ENCODE assay signal across 34 cellular contexts in genomic region chr10:12559578-12560178, GRCh38.
A peak's percentile ranks its signal among the peaks of the same experiment; 100 is the strongest.
DNase-seq lines count a peak whose midpoint lies in the region; ATAC-seq and TF ChIP-seq lines count a peak whose summit lies in the region.
"Had no signal": no experiment of that assay in that cellular context is flagged by ENCODE, and none has a peak within 500 bp of the region (broad histone marks: within the 10 kb centered on the region; RNA-seq: fewer than 3 reads in every experiment).

No MANE protein-coding gene starts in this region.

- no peak overlapping the region for H3K4me3 ChIP-seq in upper lobe of left lung
- H3K4me3 ChIP-seq: cardiac muscle cell, GM23248, heart left ventricle, prostate gland, tibial nerve had no signal

- no peaks in the 10 kb centered on the region for H3K36me3 ChIP-seq in upper lobe of left lung
- H3K36me3 ChIP-seq: cardiac muscle cell, prostate gland had no signal

- DNase-seq in DMS153 (lab: John Stamatoyannopoulos, UW) (peak; percentile 18), DMS153 treated with DMSO at 0.1 percent for 48 hours (lab: John Stamatoyannopoulos, UW; ENCODE audit: unreplicated experiment) (no peak), NCI-H510A treated with DMSO at 0.1 percent for 48 hours (lab: John Stamatoyannopoulos, UW) (peak; percentile 40), iPS-NIHi7 (ENCODE audit: extremely low spot score) (peak; percentile 31), upper lobe of left lung (peak in 1 of 2 donors; percentile 33), amygdala (lab: John Stamatoyannopoulos, UW) (no peak), cerebellar cortex (ENCODE audit: low spot score) (no peak)
- no peak for DNase-seq in activated naive CD8-positive, alpha-beta T cell treated with anti-CD3 and anti-CD28 coated beads for 36 hours
- DNase-seq: activated CD4-positive, alpha-beta T cell treated with anti-CD3 and anti-CD28 coated beads for 4 hours; activated CD8-positive, alpha-beta memory T cell treated with anti-CD3 and anti-CD28 coated beads for 24 hours; activated T-cell treated with anti-CD3 and anti-CD28 coated beads for 4 hours; aorta; C1 segment of cervical spinal cord; COR-L47; cortex of kidney; GM23248; heart left ventricle; kidney; midbrain; naive thymus-derived CD4-positive, alpha-beta T cell; NCI-H1694; Right ventricle myocardium superior; stimulated activated CD4-positive, alpha-beta T cell treated with anti-CD3 and anti-CD28 coated beads, Interleukin-4, amount 100 ng/mL, for 1 hour had no signal

- H3K4me1 ChIP-seq in upper lobe of left lung, result no peaks in the 10 kb centered on the region
- H3K4me1 ChIP-seq: heart left ventricle, prostate gland, tibial nerve had no signal

- no peak overlapping the region for H3K27ac ChIP-seq in upper lobe of left lung
- H3K27ac ChIP-seq: 22Rv1, cardiac muscle cell, GM23248, heart left ventricle, prostate gland, tibial nerve had no signal

- H3K36me3 Mint-ChIP-seq in activated naive CD8-positive, alpha-beta T cell treated with anti-CD3 and anti-CD28 coated beads for 36 hours, result no peaks in the 10 kb centered on the region

- no peak for TF ChIP-seq POLR2A in upper lobe of left lung (IDR thresholded peaks at IDR 0.05)

- H3K4me3 Mint-ChIP-seq in activated naive CD8-positive, alpha-beta T cell treated with anti-CD3 and anti-CD28 coated beads for 36 hours, result no peak overlapping the region
- H3K4me3 Mint-ChIP-seq: activated naive CD8-positive, alpha-beta T cell; IgD-negative memory B cell; T-helper 2 cell treated with Interferon-gamma antibody and Interleukin-4, amounts not matched to agents 5 μg/mL and 100 μg/mL, for 36 hours had no signal

- no peaks in the 10 kb centered on the region for H3K9me3 ChIP-seq in upper lobe of left lung
- H3K9me3 ChIP-seq: heart left ventricle, prostate gland, tibial nerve had no signal

- TF ChIP-seq EP300 in upper lobe of left lung (IDR thresholded peaks at IDR 0.05), result no peak

- no peaks in the 10 kb centered on the region for H3K27me3 Mint-ChIP-seq in activated naive CD8-positive, alpha-beta T cell treated with anti-CD3 and anti-CD28 coated beads for 36 hours
- H3K27me3 Mint-ChIP-seq: activated naive CD8-positive, alpha-beta T cell; IgD-negative memory B cell; naive thymus-derived CD4-positive, alpha-beta T cell had no signal

- ATAC-seq in upper lobe of left lung (ENCODE audit: low FRiP score in 2 of 2), result peak; percentile 27 to 68
- ATAC-seq: esophagus mucosa; heart left ventricle; naive thymus-derived CD4-positive, alpha-beta T cell; Panc1; sciatic nerve had no signal

- 67 to 75% methylated on average over 11 of the region's 11 CpGs for WGBS in upper lobe of left lung, 2 donors

- H3K27ac Mint-ChIP-seq in activated naive CD8-positive, alpha-beta T cell treated with anti-CD3 and anti-CD28 coated beads for 36 hours, result no peak overlapping the region
- H3K27ac Mint-ChIP-seq: activated naive CD8-positive, alpha-beta T cell; activated T-helper 2 cell treated with anti-CD3 and anti-CD28 coated beads, Interferon-gamma antibody, Interleukin-2, Interleukin-4, amounts not matched to agents 10 μg/mL and 5 μg/mL and 100 μg/mL, durations not matched to agents 14 hours and 24 hours and 36 hours; T-helper 2 cell treated with Interferon-gamma antibody and Interleukin-4, amounts not matched to agents 5 μg/mL and 100 μg/mL, for 36 hours had no signal

- H3K27me3 ChIP-seq in upper lobe of left lung, result no peaks in the 10 kb centered on the region
- H3K27me3 ChIP-seq: cardiac muscle cell, heart left ventricle, tibial nerve had no signal

- H3K9me3 Mint-ChIP-seq in activated naive CD8-positive, alpha-beta T cell treated with anti-CD3 and anti-CD28 coated beads for 36 hours, result no peaks in the 10 kb centered on the region
- H3K9me3 Mint-ChIP-seq: activated T-helper 2 cell treated with anti-CD3 and anti-CD28 coated beads, Interferon-gamma antibody, Interleukin-2, Interleukin-4, amounts not matched to agents 10 μg/mL and 5 μg/mL and 100 μg/mL, durations not matched to agents 14 hours and 24 hours and 36 hours; IgD-negative memory B cell; T-helper 2 cell treated with Interferon-gamma antibody and Interleukin-4, amounts not matched to agents 5 μg/mL and 100 μg/mL, for 36 hours had no signal

- no peak for TF ChIP-seq CTCF in upper lobe of left lung (IDR thresholded peaks at IDR 0.05)

- peaks cover 14% of the 10 kb centered on the region for H3K4me1 Mint-ChIP-seq in activated naive CD8-positive, alpha-beta T cell treated with anti-CD3 and anti-CD28 coated beads for 36 hours

Comparison
In these comparisons a context has a peak if more than half of its experiments do, and no peak if none do; other contexts are left out.
1. DNase-seq: peak in DMS153 (single experiment), NCI-H510A treated with DMSO at 0.1 percent for 48 hours (single experiment) and iPS-NIHi7 (single experiment); none in DMS153 treated with DMSO at 0.1 percent for 48 hours (single experiment), amygdala (0 of 56), activated naive CD8-positive, alpha-beta T cell treated with anti-CD3 and anti-CD28 coated beads for 36 hours (single experiment) and cerebellar cortex (single experiment).